20 cellular contexts compared by ENCODE assay signal in genomic region chr11:37905707-37906417, GRCh38.
DNase-seq lines count a peak whose midpoint lies in the region; ATAC-seq, FAIRE-seq and TF ChIP-seq lines count a peak whose summit lies in the region.
"Had no signal": no experiment of that assay in that cellular context is flagged by ENCODE, and none has a peak within 500 bp of the region (broad histone marks: within the 10 kb centered on the region; RNA-seq: fewer than 3 reads in every experiment).

No MANE protein-coding gene starts in this region.

- ATAC-seq in pancreas (peak; percentile 53 to 86 (median 77)), HG03378 (IDR thresholded peaks at IDR 0.05; ENCODE audit: unreplicated experiment) (no peak), gastrocnemius medialis (no peak)
- no peak for ATAC-seq in natural killer cell treated with Interleukin-12 subunit alpha and Interleukin-12 subunit beta and Interleukin-15 and Interleukin-18, amount 100 ng/mL, for 72 hours
- ATAC-seq: naive thymus-derived CD8-positive, alpha-beta T cell; WTC11 had no signal

- no peak overlapping the region for H3K4me2 ChIP-seq in H1 (ENCODE audit: insufficient read depth in 1 of 2, low read depth in 2 of 2, low read length in 2 of 2)
- H3K4me2 ChIP-seq: KMS-11 had no signal

- H3K9me3 ChIP-seq in H1 (ENCODE audit: insufficient read depth in 2 of 2, low read depth in 1 of 2, low read length in 1 of 2) (peaks cover 0 to 3% of the 10 kb centered on the region in 2 experiments; a peak in 1 of 4 replicates), pancreas (no peaks in the 10 kb centered on the region), gastrocnemius medialis (no peaks in the 10 kb centered on the region)
- H3K9me3 ChIP-seq: esophagus muscularis mucosa, suprapubic skin had no signal

- no peaks in the 10 kb centered on the region for H3K27me3 ChIP-seq in H1 (replicated peaks in 1 of 4; ENCODE audit: control insufficient read depth in 3 of 4, extremely low read depth in 1 of 4, insufficient read depth in 3 of 4, low read length in 3 of 4)
- no peaks in the 10 kb centered on the region for H3K27me3 ChIP-seq in pancreas
- H3K27me3 ChIP-seq in gastrocnemius medialis: no peaks in the 10 kb centered on the region
- H3K27me3 ChIP-seq: esophagus muscularis mucosa, suprapubic skin had no signal

- H2BK12ac ChIP-seq in H1 (ENCODE audit: low read depth, low read length): peak overlapping the region; percentile 4; the same call in 1 of the 2 replicates

- no peak overlapping the region for H2AK5ac ChIP-seq in H1 (ENCODE audit: low read depth, low read length)

- no peak overlapping the region for H4K91ac ChIP-seq in H1 (replicated peaks; ENCODE audit: insufficient read length, low read length)

- H2BK5ac ChIP-seq in H1 (ENCODE audit: low read depth, low read length): no peak overlapping the region

- no peaks in the 10 kb centered on the region for H3K36me3 Mint-ChIP-seq in Calu3 (ENCODE audit: insufficient read depth, unreplicated experiment)
- H3K36me3 Mint-ChIP-seq in natural killer cell treated with Interleukin-12 subunit alpha and Interleukin-12 subunit beta and Interleukin-15 and Interleukin-18, amount 100 ng/mL, for 72 hours: peaks cover 4% of the 10 kb centered on the region
- H3K36me3 Mint-ChIP-seq: naive thymus-derived CD8-positive, alpha-beta T cell had no signal

- TF ChIP-seq POLR2A in H1 (IDR thresholded peaks at IDR 0.05; ENCODE audit: control extremely low read depth in 1 of 2, low read depth in 2 of 2, low read length in 2 of 2) (no peak), gastrocnemius medialis (IDR thresholded peaks at IDR 0.05) (no peak)

- POLR2A ChIA-PET in H1 (lab: Charles Lee; ENCODE audit: partially characterized antibody): no interaction called here

- TF ChIP-seq EP300 in H1 (IDR thresholded peaks at IDR 0.05; ENCODE audit: borderline replicate concordance in 1 of 2, low read depth in 2 of 2, low read length in 2 of 2): no peak

- no peak overlapping the region for H3K4ac ChIP-seq in H1 (replicated peaks; ENCODE audit: insufficient read length, low read depth, low read length)

- no peak overlapping the region for H3K56ac ChIP-seq in H1 (replicated peaks; ENCODE audit: insufficient read length, low read depth, low read length)

- no peak overlapping the region for H2AFZ ChIP-seq in H1 (ENCODE audit: low read length)

- H2BK120ac ChIP-seq in H1 (replicated peaks; ENCODE audit: low read depth, low read length): no peak overlapping the region

- no peaks in the 10 kb centered on the region for H3K4me1 ChIP-seq in H1 (replicated peaks in 1 of 4; ENCODE audit: control insufficient read depth in 3 of 4, insufficient read depth in 4 of 4, low read length in 3 of 4)
- H3K4me1 ChIP-seq in pancreas: no peaks in the 10 kb centered on the region
- no peaks in the 10 kb centered on the region for H3K4me1 ChIP-seq in gastrocnemius medialis
- H3K4me1 ChIP-seq: esophagus muscularis mucosa, suprapubic skin had no signal

- H3K4me1 Mint-ChIP-seq in Calu3 (ENCODE audit: low read depth, unreplicated experiment): peaks cover 10% of the 10 kb centered on the region
- H3K4me1 Mint-ChIP-seq in natural killer cell treated with Interleukin-12 subunit alpha and Interleukin-12 subunit beta and Interleukin-15 and Interleukin-18, amount 100 ng/mL, for 72 hours (ENCODE audit: low read depth in 2 of 2): no peaks in the 10 kb centered on the region
- H3K4me1 Mint-ChIP-seq: naive thymus-derived CD8-positive, alpha-beta T cell; WTC11 had no signal

- peak overlapping the region; percentile 9 for H3K4me3 Mint-ChIP-seq in Calu3 (ENCODE audit: low read depth, unreplicated experiment)
- no peak overlapping the region for H3K4me3 Mint-ChIP-seq in natural killer cell treated with Interleukin-12 subunit alpha and Interleukin-12 subunit beta and Interleukin-15 and Interleukin-18, amount 100 ng/mL, for 72 hours
- H3K4me3 Mint-ChIP-seq: naive thymus-derived CD8-positive, alpha-beta T cell; WTC11 had no signal

- H2BK15ac ChIP-seq in H1 (ENCODE audit: low read length): no peak overlapping the region

- TF ChIP-seq CTCF in Calu3 (IDR thresholded peaks at IDR 0.05; ENCODE audit: unreplicated experiment): no peak
- TF ChIP-seq CTCF in H1 (IDR thresholded peaks at IDR 0.05; ENCODE audit: control extremely low read depth in 1 of 3, insufficient read depth in 1 of 3, low read depth in 1 of 3, low read length in 3 of 3): no peak
- no peak for TF ChIP-seq CTCF in pancreas (IDR thresholded peaks at IDR 0.05)
- no peak for TF ChIP-seq CTCF in gastrocnemius medialis (IDR thresholded peaks at IDR 0.05 in 4 of 5, conservative IDR thresholded peaks at IDR 0.05 in 1 of 5)

- H3K27me3 Mint-ChIP-seq in Calu3 (ENCODE audit: unreplicated experiment): no peaks in the 10 kb centered on the region
- no peaks in the 10 kb centered on the region for H3K27me3 Mint-ChIP-seq in natural killer cell treated with Interleukin-12 subunit alpha and Interleukin-12 subunit beta and Interleukin-15 and Interleukin-18, amount 100 ng/mL, for 72 hours
- H3K27me3 Mint-ChIP-seq: naive thymus-derived CD8-positive, alpha-beta T cell had no signal

- H3K14ac ChIP-seq in H1 (ENCODE audit: insufficient read length): no peak overlapping the region

- no TSS peak for BruUV-seq in Calu3 (replicated peaks; lab: Mats Ljungman, UMichigan)

- H3K23me2 ChIP-seq in H1 (ENCODE audit: low read depth, low read length): no peaks in the 10 kb centered on the region

- no peaks in the 10 kb centered on the region for H3K79me1 ChIP-seq in H1 (ENCODE audit: low read depth, low read length)

- 94% methylated on average over 13 of the region's 13 CpGs; no CpG with 5 or more reads in 1 of the 2 experiments for WGBS in H1 (ENCODE audit: extremely low coverage in 1 of 2, insufficient coverage in 1 of 2, insufficient read length in 1 of 2, insufficient replicate concordance in 2 of 2, low coverage in 1 of 2, low lambda C conversion rate in 2 of 2, missing lambda C conversion rate in 1 of 2), 2 experiments
- 45 to 48% methylated on average over 13 of the region's 13 CpGs for WGBS in pancreas, 2 donors

- H3K4me3 ChIP-seq in H1 (ENCODE audit: extremely low read depth in 1 of 4, insufficient read depth in 2 of 4, low read depth in 3 of 4, low read length in 4 of 4): no peak overlapping the region
- no peak overlapping the region for H3K4me3 ChIP-seq in pancreas
- H3K4me3 ChIP-seq in gastrocnemius medialis: no peak overlapping the region
- H3K4me3 ChIP-seq: esophagus muscularis mucosa, suprapubic skin had no signal

- H4K20me1 ChIP-seq in H1 (replicated peaks in 1 of 2; ENCODE audit: control insufficient read depth in 1 of 2, insufficient read depth in 2 of 2, low read length in 2 of 2): no peaks in the 10 kb centered on the region

- peak; percentile 66 for DNase-seq in Calu3
- peak; percentile 46 for DNase-seq in LoVo (ENCODE audit: low spot score)
- DNase-seq in H1 (ENCODE audit: low read depth in 1 of 2, low spot score in 2 of 2): no peak
- DNase-seq in pancreas: peak; percentile 21 to 48 (median 34)
- no peak for DNase-seq in natural killer cell treated with Interleukin-12 subunit alpha and Interleukin-12 subunit beta and Interleukin-15 and Interleukin-18, amount 100 ng/mL, for 72 hours (ENCODE audit: low spot score)
- DNase-seq in gastrocnemius medialis: no peak
- DNase-seq in activated naive CD4-positive, alpha-beta T cell treated with Interleukin-2 at 50 U/mL for 16 hours: no peak
- DNase-seq: activated CD4-positive, alpha-beta T cell treated with anti-CD3 and anti-CD28 coated beads, Interleukin-2, amount 50 U/mL, for 4 hours; activated CD8-positive, alpha-beta memory T cell treated with anti-CD3 and anti-CD28 coated beads, Interleukin-2, amount 50 U/mL, for 48 hours; effector CD8-positive, alpha-beta T cell; H7; naive thymus-derived CD8-positive, alpha-beta T cell; NCI-H1048; NCI-H187 treated with DMSO at 0.1 percent for 48 hours had no signal

- no peaks in the 10 kb centered on the region for H3K36me3 ChIP-seq in H1 (ENCODE audit: control insufficient read depth in 2 of 4, insufficient read depth in 4 of 4, low read length in 3 of 4)
- H3K36me3 ChIP-seq in pancreas: no peaks in the 10 kb centered on the region
- H3K36me3 ChIP-seq in gastrocnemius medialis: no peaks in the 10 kb centered on the region
- H3K36me3 ChIP-seq: esophagus muscularis mucosa, suprapubic skin had no signal

- no peak overlapping the region for H4K8ac ChIP-seq in H1 (ENCODE audit: extremely low read depth, insufficient read depth, low read length)

- H3K27ac ChIP-seq in H1 (ENCODE audit: low read depth, low read length): no peak overlapping the region
- H3K27ac ChIP-seq in pancreas: no peak overlapping the region
- no peak overlapping the region for H3K27ac ChIP-seq in gastrocnemius medialis
- H3K27ac ChIP-seq: esophagus muscularis mucosa, KMS-11, suprapubic skin had no signal

- no peak overlapping the region for H2BK20ac ChIP-seq in H1 (ENCODE audit: low read length)

- H3K23ac ChIP-seq in H1 (ENCODE audit: insufficient read length): no peak overlapping the region

- no peak for TF ChIP-seq RAD21 in H1 (IDR thresholded peaks at IDR 0.05 in 1 of 2, conservative IDR thresholded peaks at IDR 0.05 in 1 of 2; ENCODE audit: low read depth in 2 of 2, low read length in 2 of 2)

- H3K79me2 ChIP-seq in H1 (ENCODE audit: control insufficient read depth in 1 of 2, insufficient read depth in 2 of 2, low read length in 2 of 2): no peaks in the 10 kb centered on the region

- H3K9me3 Mint-ChIP-seq in Calu3 (ENCODE audit: low read depth, unreplicated experiment): peaks cover 2% of the 10 kb centered on the region
- peaks cover under 1% of the 10 kb centered on the region for H3K9me3 Mint-ChIP-seq in natural killer cell treated with Interleukin-12 subunit alpha and Interleukin-12 subunit beta and Interleukin-15 and Interleukin-18, amount 100 ng/mL, for 72 hours

- no peak for FAIRE-seq in H1 (lab: Jason Lieb, UNC)
- no peak for FAIRE-seq in pancreas (lab: Jason Lieb, UNC)

- intact Hi-C loops in Calu3 (cut with micrococcal nuclease; ENCODE audit: unreplicated experiment) (no loop called here), pancreas (cut with DNase I) (no loop called here), gastrocnemius medialis (cut with DNase I; ENCODE audit: low total_unique reads) (no loop called here)

- in situ Hi-C loops in gastrocnemius medialis (cut with MboI; ENCODE audit: low sequenced_read_pairs in 4 of 4): no loop called here

- H3K27ac Mint-ChIP-seq in Calu3 (ENCODE audit: unreplicated experiment): peak overlapping the region; percentile 70
- H3K27ac Mint-ChIP-seq in natural killer cell treated with Interleukin-12 subunit alpha and Interleukin-12 subunit beta and Interleukin-15 and Interleukin-18, amount 100 ng/mL, for 72 hours: no peak overlapping the region
- H3K27ac Mint-ChIP-seq: activated T-helper 2 cell treated with anti-CD3 and anti-CD28 coated beads, Interferon-gamma antibody, Interleukin-2, Interleukin-4, amounts not matched to agents 10 μg/mL and 5 μg/mL and 100 μg/mL, durations not matched to agents 14 hours and 24 hours and 36 hours; naive thymus-derived CD8-positive, alpha-beta T cell; WTC11 had no signal

- H4K5ac ChIP-seq in H1 (ENCODE audit: insufficient read length, low read depth, low read length): no peak overlapping the region

- H3K18ac ChIP-seq in H1 (ENCODE audit: extremely low read depth, low read length): no peak overlapping the region

- no peak overlapping the region for H3K9ac ChIP-seq in H1 (replicated peaks in 1 of 4; ENCODE audit: extremely low read depth in 1 of 4, low read depth in 3 of 4, low read length in 3 of 4)
- H3K9ac ChIP-seq: KMS-11 had no signal

- CTCF ChIA-PET in Calu3 (lab: Charles Lee) (no interaction called here), H1 (lab: Charles Lee; ENCODE audit: partially characterized antibody) (no interaction called here)

Comparison
In these comparisons a context has a peak if more than half of its experiments do, and no peak if none do; other contexts are left out.
1. DNase-seq: peak in Calu3 (single experiment), LoVo (single experiment) and pancreas (6 of 6); none in H1 (0 of 2), natural killer cell treated with Interleukin-12 subunit alpha and Interleukin-12 subunit beta and Interleukin-15 and Interleukin-18, amount 100 ng/mL, for 72 hours (single experiment), gastrocnemius medialis (0 of 2) and activated naive CD4-positive, alpha-beta T cell treated with Interleukin-2 at 50 U/mL for 16 hours (single experiment).
2. ATAC-seq: peak in pancreas (4 of 4); none in HG03378 (single experiment), natural killer cell treated with Interleukin-12 subunit alpha and Interleukin-12 subunit beta and Interleukin-15 and Interleukin-18, amount 100 ng/mL, for 72 hours (0 of 2) and gastrocnemius medialis (0 of 2).